In genomic region chr14:105163040-105163742, GRCh38 we compare ENCODE assay signal across 17 cellular contexts.
DNase-seq lines count a peak whose midpoint lies in the region; ATAC-seq lines count a peak whose summit lies in the region.
"Had no signal": no experiment of that assay in that cellular context is flagged by ENCODE, and none has a peak within 500 bp of the region (broad histone marks: within the 10 kb centered on the region; RNA-seq: fewer than 3 reads in every experiment).

No MANE protein-coding gene starts in this region.

- peak; percentile 27 for DNase-seq in DMS153 treated with DMSO at 0.1 percent for 48 hours (lab: John Stamatoyannopoulos, UW; ENCODE audit: unreplicated experiment)
- DNase-seq in MV-4-11 (lab: John Stamatoyannopoulos, UW), result peak; percentile 14
- DNase-seq in NCI-H510A (lab: John Stamatoyannopoulos, UW), result peak; percentile 91
- DNase-seq in activated naive CD4-positive, alpha-beta T cell (lab: John Stamatoyannopoulos, UW), result no peak
- DNase-seq in HAP-1 (ENCODE audit: low spot score in 2 of 2), result no peak
- DNase-seq: activated CD4-positive, alpha-beta T cell treated with anti-CD3 and anti-CD28 coated beads, Interleukin-2, amount 50 U/mL, for 1 hour; activated naive CD8-positive, alpha-beta T cell treated with anti-CD3 and anti-CD28 coated beads for 36 hours; cerebellar nuclear complex; GOT3; KBM-7; naive thymus-derived CD4-positive, alpha-beta T cell; NCI-H2081 treated with DMSO at 0.1 percent for 48 hours; retina; stimulated activated CD4-positive, alpha-beta T cell treated with anti-CD3 and anti-CD28 coated beads, Interleukin-4, amount 100 ng/mL, for 4 hours; tibial artery had no signal

- ATAC-seq in HG02840 (IDR thresholded peaks at IDR 0.05; ENCODE audit: low FRiP score, unreplicated experiment), result no peak

- H3K27me3 ChIP-seq in iPS-15b (ENCODE audit: control insufficient read depth, insufficient read depth, low read length), result peaks cover 4% of the 10 kb centered on the region
- H3K27me3 ChIP-seq in HAP-1 (ENCODE audit: low read depth), result no peaks in the 10 kb centered on the region

- H3K4me1 ChIP-seq in iPS-15b (ENCODE audit: control insufficient read depth, insufficient read depth, low read length) (no peaks in the 10 kb centered on the region), HAP-1 (peaks cover 6% of the 10 kb centered on the region)

- H3K36me3 ChIP-seq in iPS-15b (ENCODE audit: control insufficient read depth, insufficient read depth, low read length), result peaks cover 7% of the 10 kb centered on the region
- peaks cover 15% of the 10 kb centered on the region for H3K36me3 ChIP-seq in HAP-1 (replicated peaks)
- H3K36me3 ChIP-seq: tibial artery had no signal

- H3K9me3 ChIP-seq in iPS-15b (ENCODE audit: control insufficient read depth, insufficient read depth, low read length) (no peaks in the 10 kb centered on the region), HAP-1 (no peaks in the 10 kb centered on the region)
- H3K9me3 ChIP-seq: tibial artery had no signal

- in situ Hi-C loops in HAP-1 (cut with MboI; ENCODE audit: low sequenced_read_pairs), result no loop called here

- peak overlapping the region; percentile 37 for H3K9ac ChIP-seq in iPS-15b (ENCODE audit: low read depth, low read length)

- no peak overlapping the region for H3K4me3 ChIP-seq in iPS-15b (ENCODE audit: low read depth, low read length)
- H3K4me3 ChIP-seq in HAP-1, result no peak overlapping the region
- H3K4me3 ChIP-seq: tibial artery had no signal

Comparison
In these comparisons a context has a peak if more than half of its experiments do, and no peak if none do; other contexts are left out.
1. DNase-seq: peak in DMS153 treated with DMSO at 0.1 percent for 48 hours (single experiment), MV-4-11 (single experiment) and NCI-H510A (single experiment); none in activated naive CD4-positive, alpha-beta T cell (0 of 4) and HAP-1 (0 of 2).